Comparison of ENCODE assay signal across 10 cellular contexts in the genomic region with DNA sequence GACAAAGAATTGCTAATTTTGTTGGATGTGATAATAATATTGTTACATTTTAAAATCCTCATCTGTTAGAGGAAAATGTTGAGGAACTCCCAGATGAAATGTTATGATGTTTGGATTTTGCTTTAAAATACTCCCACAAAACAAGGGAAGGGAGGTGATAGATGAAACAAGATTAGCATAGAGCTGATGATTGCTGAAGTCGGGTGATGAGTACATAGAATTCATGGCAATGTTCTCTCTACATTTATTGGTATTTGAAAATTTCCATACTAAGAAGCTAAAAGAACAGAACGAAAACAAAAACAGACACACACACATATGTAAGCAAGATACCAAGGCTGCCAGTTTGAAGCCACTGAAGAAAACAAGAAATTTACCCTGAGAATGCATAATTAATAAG. TPM values are rescaled to one million over a fixed set of nuclear protein-coding genes. Genes with fewer than 3 reads are reported as not detected.
DNase-seq lines count a peak whose midpoint lies in the region; ATAC-seq and TF ChIP-seq lines count a peak whose summit lies in the region.
"Had no signal": no experiment of that assay in that cellular context is flagged by ENCODE, and none has a peak within 500 bp of the region (broad histone marks: within the 10 kb centered on the region; RNA-seq: fewer than 3 reads in every experiment).

No MANE protein-coding gene starts in this region.

- H3K9ac ChIP-seq in PC-3 (ENCODE audit: low read length) (peak overlapping the region; percentile 91), neural progenitor cell (no peak overlapping the region)

- peaks cover 22% of the 10 kb centered on the region for H3K79me2 ChIP-seq in PC-3 (ENCODE audit: low read length)
- peaks cover 14% of the 10 kb centered on the region for H3K79me2 ChIP-seq in neural progenitor cell (ENCODE audit: low read depth)

- H3K27ac Mint-ChIP-seq in CD4-positive, CD25-positive, alpha-beta regulatory T cell, result no peak overlapping the region
- peak overlapping the region; percentile 99 for H3K27ac Mint-ChIP-seq in neural progenitor cell

- H3K36me3 Mint-ChIP-seq in CD4-positive, CD25-positive, alpha-beta regulatory T cell, result peaks cover 5% of the 10 kb centered on the region
- peaks cover 37% of the 10 kb centered on the region for H3K36me3 Mint-ChIP-seq in neural progenitor cell

- no peak for DNase-seq in CD4-positive, CD25-positive, alpha-beta regulatory T cell
- DNase-seq in PC-3 (no peak), epithelial cell of esophagus (ENCODE audit: low read depth) (no peak), neural progenitor cell (ENCODE audit: low spot score) (no peak)
- DNase-seq in effector CD8-positive, alpha-beta T cell (lab: John Stamatoyannopoulos, UW), result no peak
- DNase-seq in activated effector memory CD4-positive, alpha-beta T cell treated with Interleukin-2 at 50 U/mL for 16 hours, result no peak
- DNase-seq in stimulated activated CD4-positive, alpha-beta T cell treated with anti-CD3 and anti-CD28 coated beads, Interleukin-2, amount 100 ng/mL, for 48 hours, result no peak
- DNase-seq: activated CD4-positive, CD25-positive, alpha-beta regulatory T cell had no signal

- no peak overlapping the region for H3K4me3 ChIP-seq in CD4-positive, CD25-positive, alpha-beta regulatory T cell (ENCODE audit: low read depth, low read length)
- H3K4me3 ChIP-seq in PC-3 (ENCODE audit: low read length) (peak overlapping the region; percentile 89), epithelial cell of esophagus (ENCODE audit: low read length) (peak overlapping the region; percentile 84), neural progenitor cell (peak overlapping the region; percentile 72)

- CTCF ChIA-PET in PC-3 (lab: Charles Lee), result interaction anchor here (0.5 to 1.2 kb wide), 3 partner anchors 55 to 586 kb away, joined by 3 to 10 read pairs (median 4); no protein-coding TSS in a partner anchor

- H3K9me3 ChIP-seq in CD4-positive, CD25-positive, alpha-beta regulatory T cell (ENCODE audit: control insufficient read depth in 2 of 2, low read length in 2 of 2), result no peaks in the 10 kb centered on the region
- H3K9me3 ChIP-seq in PC-3 (ENCODE audit: low read length), result no peaks in the 10 kb centered on the region
- no peaks in the 10 kb centered on the region for H3K9me3 ChIP-seq in neural progenitor cell (ENCODE audit: low read depth)

- peaks cover 10 to 43% (median 24%) of the 10 kb centered on the region in 4 donors for H3K4me1 Mint-ChIP-seq in CD4-positive, CD25-positive, alpha-beta regulatory T cell
- H3K4me1 Mint-ChIP-seq in neural progenitor cell, result peaks cover 21% of the 10 kb centered on the region

- peaks cover 0 to 8% (median 0%) of the 10 kb centered on the region in 7 donors for H3K9me3 Mint-ChIP-seq in CD4-positive, CD25-positive, alpha-beta regulatory T cell
- H3K9me3 Mint-ChIP-seq in neural progenitor cell, result peaks cover 4% of the 10 kb centered on the region

- H2AFZ ChIP-seq in PC-3 (ENCODE audit: low read length) (peak overlapping the region; percentile 87), neural progenitor cell (replicated peaks) (peak overlapping the region; percentile 83)

- H3K4me1 ChIP-seq in CD4-positive, CD25-positive, alpha-beta regulatory T cell (ENCODE audit: control insufficient read depth, insufficient read depth, low read length, poor library complexity, severe bottlenecking), result peaks cover 19% of the 10 kb centered on the region
- H3K4me1 ChIP-seq in PC-3 (ENCODE audit: insufficient read depth, low read length) (peaks cover 41% of the 10 kb centered on the region), neural progenitor cell (peaks cover 12% of the 10 kb centered on the region)

- H3K4me2 ChIP-seq in PC-3 (ENCODE audit: low read length) (peak overlapping the region; percentile 95), neural progenitor cell (peak overlapping the region; percentile 93)

- H3K9me2 ChIP-seq in PC-3 (replicated peaks; ENCODE audit: low read length), result no peaks in the 10 kb centered on the region

- H3K27me3 ChIP-seq in CD4-positive, CD25-positive, alpha-beta regulatory T cell (ENCODE audit: control insufficient read depth, insufficient read depth, low read length), result no peaks in the 10 kb centered on the region
- H3K27me3 ChIP-seq in PC-3 (ENCODE audit: low read length) (no peaks in the 10 kb centered on the region), neural progenitor cell (no peaks in the 10 kb centered on the region)

- BruUV-seq in PC-3 (replicated peaks; lab: Mats Ljungman, UMichigan), result no TSS peak

- ATAC-seq in CD4-positive, CD25-positive, alpha-beta regulatory T cell (ENCODE audit: low read depth in 2 of 2), result no peak
- ATAC-seq in PC-3 (no peak), GM18909 (IDR thresholded peaks at IDR 0.05; ENCODE audit: poor library complexity, unreplicated experiment) (no peak)
- ATAC-seq: GM12878 had no signal

- POLR2A ChIA-PET in PC-3 (lab: Charles Lee; ENCODE audit: unreplicated experiment), result no interaction called here

- no peak overlapping the region for H3K27ac ChIP-seq in CD4-positive, CD25-positive, alpha-beta regulatory T cell (ENCODE audit: insufficient read depth, low read length, poor library complexity, severe bottlenecking)
- H3K27ac ChIP-seq in PC-3 (ENCODE audit: low read length) (peak overlapping the region; percentile 85), neural progenitor cell (no peak overlapping the region)

- H3F3A ChIP-seq in PC-3 (ENCODE audit: low read length, unreplicated experiment) (no peaks in the 10 kb centered on the region), neural progenitor cell (ENCODE audit: low read depth) (peaks cover 22% of the 10 kb centered on the region)

- TF ChIP-seq CTCF in PC-3 (conservative IDR thresholded peaks at IDR 0.05; ENCODE audit: low read depth, low read length), result no peak
- TF ChIP-seq CTCF in epithelial cell of esophagus (IDR thresholded peaks at IDR 0.05; ENCODE audit: insufficient read depth, low read depth, low read length, missing control alignments), result no peak
- TF ChIP-seq CTCF in neural progenitor cell (IDR thresholded peaks at IDR 0.05), result no peak

- intact Hi-C loops in PC-3 (cut with micrococcal nuclease), result loop anchor here (5.0 kb wide), 1 partner anchor 41 kb away; no protein-coding TSS in a partner anchor

- H3K27me3 Mint-ChIP-seq in CD4-positive, CD25-positive, alpha-beta regulatory T cell, result peaks cover 26% of the 10 kb centered on the region
- H3K27me3 Mint-ChIP-seq in neural progenitor cell (ENCODE audit: insufficient read depth, low read depth), result peaks cover 23% of the 10 kb centered on the region

- peak overlapping the region in 3 of 4 donors; percentile 56 to 100 (median 68) for H3K4me3 Mint-ChIP-seq in CD4-positive, CD25-positive, alpha-beta regulatory T cell
- peak overlapping the region; percentile 95 for H3K4me3 Mint-ChIP-seq in neural progenitor cell

- no peaks in the 10 kb centered on the region for H3K36me3 ChIP-seq in CD4-positive, CD25-positive, alpha-beta regulatory T cell (ENCODE audit: control insufficient read depth, insufficient read depth, low read length)
- no peaks in the 10 kb centered on the region for H3K36me3 ChIP-seq in PC-3 (ENCODE audit: low read depth, low read length)
- peaks cover 3% of the 10 kb centered on the region for H3K36me3 ChIP-seq in neural progenitor cell

- H4K20me1 ChIP-seq in PC-3 (ENCODE audit: low read length), result no peaks in the 10 kb centered on the region
- H4K20me1 ChIP-seq in neural progenitor cell (ENCODE audit: low read depth), result no peaks in the 10 kb centered on the region

RNA-seq across cellular contexts. Expression of a gene that starts 1.6 kb away (rescaled TPM):
- 1.4 TPM for total RNA-seq in CD4-positive, CD25-positive, alpha-beta regulatory T cell
- polyA plus RNA-seq in CD4-positive, CD25-positive, alpha-beta regulatory T cell, result 1 to 10 TPM; 1.1 to 4.1 (median 1.2) TPM
- total RNA-seq in PC-3 (2014; rRNA removed) (10.1 and 20.9 TPM in 2 replicates), neural progenitor cell (ENCODE audit: low replicate concordance) (62.2 and 113 TPM in 2 replicates)
